1 cellular context compared by ENCODE assay signal in the genomic region with DNA sequence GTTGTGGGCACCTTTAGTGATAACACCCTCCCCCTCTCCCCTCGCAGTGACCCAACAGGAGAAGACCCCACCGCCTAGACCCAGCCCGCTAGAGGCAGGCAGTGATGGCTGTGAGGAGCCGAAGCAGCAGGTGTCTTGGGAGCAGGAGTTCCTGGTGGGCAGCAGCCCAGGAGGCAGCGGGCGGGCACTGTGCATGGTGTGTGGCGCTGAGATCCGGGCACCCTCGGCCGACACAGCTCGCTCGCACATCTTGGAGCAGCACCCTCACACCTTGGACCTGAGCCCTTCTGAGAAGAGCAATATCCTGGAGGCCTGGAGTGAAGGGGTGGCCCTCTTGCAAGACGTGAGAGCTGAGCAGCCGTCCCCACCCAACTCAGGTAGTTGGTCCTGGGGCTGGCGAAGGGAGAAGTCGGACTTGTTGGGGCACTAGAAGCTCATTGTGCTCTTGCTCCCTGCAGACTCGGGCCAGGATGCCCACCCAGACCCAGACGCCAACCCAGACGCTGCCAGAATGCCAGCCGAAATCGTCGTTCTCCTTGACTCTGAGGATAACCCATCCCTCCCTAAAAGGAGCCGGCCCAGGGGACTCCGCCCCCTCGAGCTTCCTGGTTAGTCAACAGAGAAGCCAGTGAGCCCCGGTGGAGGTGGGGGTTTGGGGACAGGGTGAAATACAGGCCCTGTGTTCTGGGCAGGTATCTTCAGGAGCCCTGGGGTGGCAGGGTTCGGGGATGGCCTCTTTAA.
TF ChIP-seq lines count a peak whose summit lies in the region.

No MANE protein-coding gene starts in this region.

TF ChIP-seq in HepG2, 621 proteins besides CTCF, POLR2A, EP300 and RAD21:
- TF ChIP-seq ZFP41 (CRISPR knock-in tag; IDR thresholded peaks at IDR 0.05; ENCODE audit: borderline replicate concordance): no peak
- TF ChIP-seq AGO2 (optimal IDR thresholded peaks at IDR 0.05; ENCODE audit: low read depth, low read length): peak; percentile 58
- TF ChIP-seq ZNF607 (CRISPR knock-in tag; IDR thresholded peaks at IDR 0.05; ENCODE audit: borderline replicate concordance): no peak
- no peak for TF ChIP-seq ZNF232 (CRISPR knock-in tag; IDR thresholded peaks at IDR 0.05; ENCODE audit: borderline replicate concordance)
- peak; percentile 54 for TF ChIP-seq RBFOX2 (IDR thresholded peaks at IDR 0.05; ENCODE audit: low read depth, low read length)
- no peak for TF ChIP-seq FOXM1 (CRISPR knock-in tag; IDR thresholded peaks at IDR 0.05)
- no peak for TF ChIP-seq HNRNPLL (IDR thresholded peaks at IDR 0.05; ENCODE audit: low read depth, low read length, poor library complexity, severe bottlenecking)
